Comparison of ENCODE assay signal across 22 cellular contexts in genomic region chr11:12860827-12861226, GRCh38.
DNase-seq lines count a peak whose midpoint lies in the region; ATAC-seq, FAIRE-seq and TF ChIP-seq lines count a peak whose summit lies in the region.
"Had no signal": no experiment of that assay in that cellular context is flagged by ENCODE, and none has a peak within 500 bp of the region (broad histone marks: within the 10 kb centered on the region; RNA-seq: fewer than 3 reads in every experiment).

No MANE protein-coding gene starts in this region.

- ATAC-seq in natural killer cell: no peak
- ATAC-seq in esophagus mucosa: no peak
- ATAC-seq: pancreas had no signal

- H3K27ac Mint-ChIP-seq in natural killer cell: no peak overlapping the region
- H3K27ac Mint-ChIP-seq: activated CD4-positive, alpha-beta memory T cell treated with anti-CD3 and anti-CD28 coated beads for 36 hours had no signal

- peaks cover 5 to 6% of the 10 kb centered on the region in 2 donors for H3K4me1 Mint-ChIP-seq in natural killer cell

- H3K27me3 Mint-ChIP-seq in natural killer cell (ENCODE audit: low read depth in 2 of 2): peaks cover 28 to 60% of the 10 kb centered on the region in 2 donors

- no peaks in the 10 kb centered on the region for H3K9me3 Mint-ChIP-seq in natural killer cell
- H3K9me3 Mint-ChIP-seq: activated CD4-positive, alpha-beta memory T cell treated with anti-CD3 and anti-CD28 coated beads for 36 hours had no signal

- DNase-seq in SIG-M5 treated with dmso at 0.1 percent for 504 hours (lab: John Stamatoyannopoulos, UW; ENCODE audit: unreplicated experiment): peak; percentile 13
- no peak for DNase-seq in SIG-M5 (lab: John Stamatoyannopoulos, UW)
- DNase-seq in astrocyte of the cerebellum (ENCODE audit: low read depth): peak; percentile 48
- DNase-seq in iris pigment epithelial cell (ENCODE audit: low read depth): peak; percentile 46
- no peak for DNase-seq in SW480 (ENCODE audit: low spot score)
- DNase-seq in natural killer cell: no peak
- no peak for DNase-seq in frontal cortex (ENCODE audit: low spot score in 2 of 2)
- DNase-seq: 8988T; activated CD4-positive, alpha-beta memory T cell treated with anti-CD3 and anti-CD28 coated beads for 36 hours; activated naive CD4-positive, alpha-beta T cell treated with anti-CD3 and anti-CD28 coated beads, Interleukin-2, amount 50 U/mL, for 16 hours; activated T-cell treated with anti-CD3 and anti-CD28 coated beads, Interleukin-2, amount 50 U/mL, for 1 hour; DMS153; NCI-H1105; NCI-H774; pancreas; RPMI8226; T-helper 1 cell; tibial artery; WERI-Rb-1 had no signal

- in situ Hi-C loops in astrocyte of the cerebellum (cut with HindIII; ENCODE audit: low sequenced_read_pairs): no loop called here

- intact Hi-C loops in natural killer cell (cut with micrococcal nuclease): no loop called here

- no peaks in the 10 kb centered on the region for H3K36me3 Mint-ChIP-seq in natural killer cell
- H3K36me3 Mint-ChIP-seq: activated CD4-positive, alpha-beta memory T cell treated with anti-CD3 and anti-CD28 coated beads for 36 hours had no signal

- FAIRE-seq in frontal cortex (lab: Jason Lieb, UNC): no peak
- FAIRE-seq: bronchial epithelial cell, pancreas had no signal

- H3K4me3 Mint-ChIP-seq in natural killer cell: no peak overlapping the region
- H3K4me3 Mint-ChIP-seq: activated CD4-positive, alpha-beta memory T cell treated with anti-CD3 and anti-CD28 coated beads for 36 hours had no signal

- TF ChIP-seq CTCF in astrocyte of the cerebellum (IDR thresholded peaks at IDR 0.05; ENCODE audit: low read depth, low read length, missing control alignments) (no peak), natural killer cell (IDR thresholded peaks at IDR 0.05) (no peak)

- H3K4me3 ChIP-seq in astrocyte of the cerebellum (ENCODE audit: low read depth, low read length): no peak overlapping the region
- H3K4me3 ChIP-seq: BLaER1 treated with 17β-estradiol and CSF1 and Interleukin-3, amounts not matched to agents 10 nM and 100 nM; pancreas; tibial artery had no signal

Comparison
In these comparisons a context has a peak if more than half of its experiments do, and no peak if none do; other contexts are left out.
1. DNase-seq: peak in SIG-M5 treated with dmso at 0.1 percent for 504 hours (single experiment), astrocyte of the cerebellum (single experiment) and iris pigment epithelial cell (single experiment); none in SIG-M5 (single experiment), SW480 (single experiment), natural killer cell (single experiment) and frontal cortex (0 of 2).